In the genomic region with DNA sequence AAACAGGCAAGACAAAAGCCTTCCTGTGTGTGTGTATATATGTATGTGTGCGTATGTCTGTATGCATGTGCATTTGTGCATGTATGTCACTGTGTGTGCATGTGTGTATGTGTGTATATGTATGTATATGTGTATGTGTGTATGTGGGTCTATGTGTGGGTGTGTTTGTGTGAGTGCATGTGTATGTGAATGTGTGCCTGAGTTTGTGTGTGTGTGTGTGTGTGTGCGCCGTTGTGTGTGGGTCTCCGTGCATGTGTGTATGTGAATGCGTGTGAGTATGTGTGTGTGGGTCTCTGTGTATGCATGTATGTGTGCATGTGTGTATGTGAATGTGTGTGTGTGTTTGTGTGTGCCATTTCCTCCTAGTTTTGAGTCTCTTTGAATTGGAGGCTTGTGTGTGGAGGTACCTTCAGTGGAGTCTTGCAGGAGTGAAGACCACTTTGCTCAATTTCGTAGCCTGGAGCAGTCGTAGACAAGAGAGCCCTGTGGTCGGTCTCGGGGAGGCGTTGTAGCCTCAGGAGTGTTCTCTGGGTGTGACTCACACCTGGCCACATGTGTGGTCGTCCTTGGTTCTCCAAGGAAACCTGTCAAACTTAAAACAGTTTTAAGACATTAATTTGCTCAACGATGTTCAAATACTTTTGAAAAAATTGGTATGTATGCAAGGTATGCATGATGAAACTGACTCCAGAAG, we compare ENCODE assay signal across 15 cellular contexts. TPM values are rescaled to one million over a fixed set of nuclear protein-coding genes. Genes with fewer than 3 reads are reported as not detected.
A peak's percentile ranks its signal among the peaks of the same experiment; 100 is the strongest.
DNase-seq lines count a peak whose midpoint lies in the region; ATAC-seq, FAIRE-seq and TF ChIP-seq lines count a peak whose summit lies in the region.
"Had no signal": no experiment of that assay in that cellular context is flagged by ENCODE, and none has a peak within 500 bp of the region (broad histone marks: within the 10 kb centered on the region; RNA-seq: fewer than 3 reads in every experiment).

No MANE protein-coding gene starts in this region.

- no peak overlapping the region for H2BK5ac ChIP-seq in mesenchymal stem cell (ENCODE audit: low read depth, low read length, poor library complexity, severe bottlenecking)

- H3K9me3 ChIP-seq in BLaER1 (no peaks in the 10 kb centered on the region), HEK293 (ENCODE audit: control insufficient read depth, insufficient read depth, low read depth, low read length) (no peaks in the 10 kb centered on the region), GM12878 (replicated peaks; ENCODE audit: control insufficient read depth, insufficient read depth, low read length) (no peaks in the 10 kb centered on the region; the same call in 2 of the 3 replicates), mesenchymal stem cell (ENCODE audit: control insufficient read depth, low read length) (no peaks in the 10 kb centered on the region), lower lobe of right lung (no peaks in the 10 kb centered on the region), heart right ventricle (no peaks in the 10 kb centered on the region)
- H3K9me3 ChIP-seq: A549, SK-N-SH had no signal

- H3K4ac ChIP-seq in mesenchymal stem cell (ENCODE audit: low read depth in 1 of 2, low read length in 2 of 2) = no peak overlapping the region

- H3K27me3 ChIP-seq in BLaER1 (0 out of 2 replicates have a peak, but pooled peaks cover 4% of the 10 kb centered on the region), GM12878 (replicated peaks in 1 of 2; ENCODE audit: control insufficient read depth in 2 of 2, insufficient read depth in 2 of 2, low read length in 1 of 2) (no peaks in the 10 kb centered on the region), mesenchymal stem cell (ENCODE audit: control insufficient read depth in 1 of 2, insufficient read depth in 1 of 2, low read length in 2 of 2) (no peaks in the 10 kb centered on the region), lower lobe of right lung (ENCODE audit: low read depth) (no peaks in the 10 kb centered on the region), heart right ventricle (no peaks in the 10 kb centered on the region)

- in situ Hi-C loops in GM12878 (cut with MboI) = no loop called here

- no peak overlapping the region for H3K23ac ChIP-seq in mesenchymal stem cell (ENCODE audit: low read length in 2 of 2)

- peak; percentile 35 for FAIRE-seq in GM12878 (lab: Jason Lieb, UNC)
- FAIRE-seq: A549 had no signal

- no peak for DNase-seq in GM12878 (ENCODE audit: low read depth, low spot score)
- DNase-seq in mesenchymal stem cell = no peak
- no peak for DNase-seq in lower lobe of right lung
- DNase-seq in heart right ventricle = no peak
- DNase-seq: NCI-H1092, NCI-H345, NCI-H526 treated with DMSO at 0.1 percent for 48 hours, PC-9, SK-N-SH had no signal

- RAD21 ChIA-PET in GM12878 (lab: Charles Lee; ENCODE audit: unreplicated experiment) = interaction anchor here (2.1 kb wide), 1 partner anchor 28 kb away, joined by 9 read pairs; no protein-coding TSS in a partner anchor

- H2AFZ ChIP-seq in GM12878 (ENCODE audit: control insufficient read depth, low read depth, low read length) (no peak overlapping the region), mesenchymal stem cell (ENCODE audit: low read depth, low read length) (no peak overlapping the region)
- H2AFZ ChIP-seq: PC-9 had no signal

- H4K8ac ChIP-seq in mesenchymal stem cell (ENCODE audit: low read length) = no peak overlapping the region

- H3K27ac ChIP-seq in BLaER1 (no peak overlapping the region), HEK293 (ENCODE audit: extremely low read depth, low read depth, low read length) (no peak overlapping the region), GM12878 (ENCODE audit: control insufficient read depth, insufficient read depth) (no peak overlapping the region), mesenchymal stem cell (ENCODE audit: low read length, poor library complexity, severe bottlenecking) (no peak overlapping the region), lower lobe of right lung (no peak overlapping the region), heart right ventricle (no peak overlapping the region)
- H3K27ac ChIP-seq: A549, PC-9 had no signal

- intact Hi-C loops in GM12878 (cut with micrococcal nuclease; ENCODE audit: unreplicated experiment) (loop anchor here (2.0 kb wide), 1 partner anchor 29 kb away; a partner anchor contains a TSS), lower lobe of right lung (cut with DNase I) (no loop called here), heart right ventricle (cut with DNase I) (no loop called here)

- CTCF ChIA-PET in HEK293 (lab: Yijun Ruan, JAX) = interaction anchor here (1.3 kb wide), 1 partner anchor 106 kb away, joined by 3 read pairs; no protein-coding TSS in a partner anchor
- CTCF ChIA-PET in GM12878 (lab: Yijun Ruan, JAX) = interaction anchor here (1.7 to 2.6 kb wide), 3 partner anchors 9 to 27 kb away, joined by 4 to 8 read pairs (median 4); no protein-coding TSS in a partner anchor

- ATAC-seq in GM12878 (no peak), HG03039 (IDR thresholded peaks at IDR 0.05; ENCODE audit: unreplicated experiment) (no peak), lower lobe of right lung (no peak), GM19035 (IDR thresholded peaks at IDR 0.05; ENCODE audit: unreplicated experiment) (no peak), heart right ventricle (no peak)
- ATAC-seq: A549, Right ventricle myocardium inferior had no signal

- H3K36me3 ChIP-seq in BLaER1 (no peaks in the 10 kb centered on the region), HEK293 (ENCODE audit: control insufficient read depth in 2 of 2, insufficient read depth in 1 of 2, low read length in 2 of 2) (no peaks in the 10 kb centered on the region; a peak in 1 of 3 replicates), GM12878 (ENCODE audit: control insufficient read depth in 2 of 2, insufficient read depth in 2 of 2, low read length in 1 of 2) (no peaks in the 10 kb centered on the region; a peak in 1 of 4 replicates), mesenchymal stem cell (ENCODE audit: control insufficient read depth in 1 of 2, insufficient read depth in 2 of 2, low read depth in 1 of 2, low read length in 2 of 2) (peaks cover 0 to 11% of the 10 kb centered on the region in 2 experiments), lower lobe of right lung (no peaks in the 10 kb centered on the region), heart right ventricle (no peaks in the 10 kb centered on the region)

- H3K9ac ChIP-seq in BLaER1 = no peak overlapping the region
- no peak overlapping the region for H3K9ac ChIP-seq in GM12878 (ENCODE audit: control insufficient read depth, insufficient read depth, low read length)
- no peak overlapping the region for H3K9ac ChIP-seq in mesenchymal stem cell (ENCODE audit: low read length)
- H3K9ac ChIP-seq: SK-N-SH had no signal

- peak overlapping the region in 1 of 2 experiments; percentile 19 for H3K14ac ChIP-seq in mesenchymal stem cell (ENCODE audit: low read length in 2 of 2)

- no TSS peak for BruUV-seq in GM12878 (replicated peaks; lab: Mats Ljungman, UMichigan)

- peak overlapping the region; percentile 14 for H4K91ac ChIP-seq in mesenchymal stem cell (ENCODE audit: low read length)

- TF ChIP-seq POLR2A in GM12878 (IDR thresholded peaks at IDR 0.05; ENCODE audit: low read depth, low read length) = no peak

- peaks cover 45% of the 10 kb centered on the region for H3K79me1 ChIP-seq in mesenchymal stem cell (replicated peaks; ENCODE audit: low read length, poor library complexity, severe bottlenecking)

- H2BK12ac ChIP-seq in mesenchymal stem cell (ENCODE audit: low read length in 2 of 2) = no peak overlapping the region

- 93% methylated on average over 12 of the region's 12 CpGs for WGBS in GM12878 (ENCODE audit: insufficient coverage, insufficient replicate concordance, low lambda C conversion rate, missing lambda C conversion rate)
- 96% methylated on average over 11 of the region's 12 CpGs for WGBS in mesenchymal stem cell
- WGBS in heart right ventricle, 2 donors = 97% methylated on average over 12 of the region's 12 CpGs

- SMC1A ChIA-PET in GM12878 (lab: Charles Lee; ENCODE audit: uncharacterized antibody, unreplicated experiment) = interaction anchor here (1.1 to 1.8 kb wide), 3 partner anchors 9 to 26 kb away, joined by 4 to 5 read pairs (median 5); no protein-coding TSS in a partner anchor

- TF ChIP-seq CTCF in HEK293 (tag by site-specific recombination; IDR thresholded peaks at IDR 0.05) (no peak), GM12878 (IDR thresholded peaks at IDR 0.05 in 2 of 3, conservative IDR thresholded peaks at IDR 0.05 in 1 of 3; ENCODE audit: control insufficient read depth in 2 of 3, extremely low read depth in 1 of 3, insufficient read depth in 1 of 3, low read depth in 3 of 3, low read length in 3 of 3) (no peak), lower lobe of right lung (IDR thresholded peaks at IDR 0.05) (no peak), heart right ventricle (IDR thresholded peaks at IDR 0.05) (no peak)

- no peak overlapping the region for H2BK120ac ChIP-seq in mesenchymal stem cell (ENCODE audit: low read depth, low read length)

- no peak overlapping the region for H2AK5ac ChIP-seq in mesenchymal stem cell (ENCODE audit: low read length, severe bottlenecking)

- H3K79me2 ChIP-seq in GM12878 (ENCODE audit: control insufficient read depth, insufficient read depth, low read length) = no peaks in the 10 kb centered on the region; the same call in 1 of the 2 replicates

- no peak overlapping the region for H3K4me3 ChIP-seq in BLaER1
- H3K4me3 ChIP-seq in HEK293 (ENCODE audit: low read depth, low read length) = no peak overlapping the region
- no peak overlapping the region for H3K4me3 ChIP-seq in GM12878
- H3K4me3 ChIP-seq in mesenchymal stem cell (ENCODE audit: insufficient read depth in 1 of 2, low read depth in 1 of 2, low read length in 2 of 2) = no peak overlapping the region
- no peak overlapping the region for H3K4me3 ChIP-seq in lower lobe of right lung
- H3K4me3 ChIP-seq in heart right ventricle = no peak overlapping the region
- H3K4me3 ChIP-seq: A549, PC-9 had no signal

- no peak overlapping the region for H3K18ac ChIP-seq in mesenchymal stem cell (ENCODE audit: low read depth in 1 of 2, low read length in 2 of 2)

- H4K20me1 ChIP-seq in BLaER1 = peaks cover 99% of the 10 kb centered on the region
- H4K20me1 ChIP-seq in GM12878 (ENCODE audit: control insufficient read depth, insufficient read depth) = peaks cover 3% of the 10 kb centered on the region; the same call in 1 of the 2 replicates

- peaks cover 69% of the 10 kb centered on the region for H3K4me1 ChIP-seq in BLaER1
- peaks cover 4% of the 10 kb centered on the region for H3K4me1 ChIP-seq in HEK293 (ENCODE audit: control insufficient read depth, insufficient read depth, low read length)
- H3K4me1 ChIP-seq in GM12878 (ENCODE audit: control insufficient read depth, insufficient read depth, low read length) = peaks cover 37% of the 10 kb centered on the region
- peaks cover 7% of the 10 kb centered on the region for H3K4me1 ChIP-seq in mesenchymal stem cell (ENCODE audit: control insufficient read depth, insufficient read depth, low read depth, low read length)
- H3K4me1 ChIP-seq in lower lobe of right lung = peaks cover 13% of the 10 kb centered on the region
- peaks cover 0 to 30% (median 11%) of the 10 kb centered on the region in 9 donors for H3K4me1 ChIP-seq in heart right ventricle
- H3K4me1 ChIP-seq: A549 had no signal

- no peak overlapping the region for H2BK15ac ChIP-seq in mesenchymal stem cell (ENCODE audit: low read depth, poor library complexity, severe bottlenecking)

- H3K4me2 ChIP-seq in BLaER1 (peak overlapping the region; percentile 97; the same call in 1 of the 2 replicates), GM12878 (ENCODE audit: control insufficient read depth, insufficient read depth) (no peak overlapping the region), mesenchymal stem cell (ENCODE audit: low read length, poor library complexity, severe bottlenecking) (no peak overlapping the region)
- H3K4me2 ChIP-seq: A549, PC-9, SK-N-SH had no signal

- TF ChIP-seq RAD21 in GM12878 (IDR thresholded peaks at IDR 0.05; ENCODE audit: insufficient read depth, low read depth, low read length) = no peak

- TF ChIP-seq EP300 in GM12878 (IDR thresholded peaks at IDR 0.05; ENCODE audit: borderline replicate concordance in 1 of 2, control insufficient read depth in 1 of 2, low read depth in 2 of 2, low read length in 2 of 2) = no peak

- POLR2A ChIA-PET in HEK293 (lab: Yijun Ruan, JAX) (no interaction called here), GM12878 (lab: Charles Lee) (no interaction called here)

RNA-seq across cellular contexts. Expression of a gene that starts 28.1 kb away (rescaled TPM):
- 48.1 and 49.5 TPM in 2 replicates for total RNA-seq in GM12878 (2013; cell fraction: nucleolus; rRNA removed)
- total RNA-seq in GM12878 (2014; rRNA removed) (9.3 and 12.8 TPM in 2 replicates), GM12878 (2014; rRNA removed; fragmentation: Illumina TruSeq; extraction: Trizol) (7.8 and 8.8 TPM in 2 replicates), GM12878 (2021) (13.3 and 15.0 TPM in 2 replicates), lower lobe of right lung (34.1 TPM), heart right ventricle (100 to 1,000 TPM in 8 of 10 donors, 10 to 100 TPM in 2; 92.6 to 122 (median 109) TPM)
- polyA plus RNA-seq in GM12878 (2011; ENCODE audit: low read depth) = 2.9 TPM
- polyA plus RNA-seq in GM12878 (2011; rRNA removed) (12.3 and 14.7 TPM in 2 replicates), GM12878 (2014; fragmentation: Illumina TruSeq; extraction: Trizol) (4.8 and 4.9 TPM in 2 replicates), GM12878 (2014; fragmentation: Nextera tagmentation; extraction: Ambion mirVana) (1 to 10 TPM in 1 of 2 experiments, under 1 TPM in 1; 0.52 to 1.7 TPM), GM12878 (2014; rRNA removed) (8.0 and 9.0 TPM in 2 replicates), GM12878 (2016; fragmentation: Nextera tagmentation; extraction: Ambion mirVana) (under 1 TPM; 0.69 to 0.74 TPM), heart right ventricle (10 to 100 TPM; 30.4 to 45.1 TPM)
- 11.5 and 13.5 TPM in 2 replicates for polyA plus RNA-seq in GM12878 (2011; cell fraction: cytosol; rRNA removed)
- 22.4 and 29.0 TPM in 2 replicates for polyA plus RNA-seq in GM12878 (2011; cell fraction: nucleus; rRNA removed)
- 3.6 and 5.4 TPM in 2 replicates for polyA plus RNA-seq in GM12878 (2012)
- polyA minus RNA-seq in GM12878 (2011; rRNA and poly(A)+ RNA removed) = 18.4 and 20.3 TPM in 2 replicates
- polyA minus RNA-seq in GM12878 (2011; cell fraction: cytosol; rRNA and poly(A)+ RNA removed) = 8.1 and 10.2 TPM in 2 replicates
- polyA minus RNA-seq in GM12878 (2011; cell fraction: nucleus; rRNA and poly(A)+ RNA removed) = 27.4 and 28.0 TPM in 2 replicates
- polyA plus RNA-seq in mesenchymal stem cell (2013, experiment 1 of 2) = 31.4 TPM
- 32.2 TPM for polyA plus RNA-seq in mesenchymal stem cell (2013, experiment 2 of 2)
